8 cellular contexts compared by ENCODE assay signal in genomic region chr19:13764821-13765394, GRCh38. TPM values are rescaled to one million over a fixed set of nuclear protein-coding genes. Genes with fewer than 3 reads are reported as not detected.
DNase-seq lines count a peak whose midpoint lies in the region; ATAC-seq and TF ChIP-seq lines count a peak whose summit lies in the region.

No MANE protein-coding gene starts in this region.

- no peak overlapping the region for H2AFZ ChIP-seq in HCT116 (ENCODE audit: low read depth, low read length, poor library complexity, severe bottlenecking)

- no peak overlapping the region for H3K23ac ChIP-seq in mesendoderm (ENCODE audit: low read length)

- no peak overlapping the region for H4K8ac ChIP-seq in mesendoderm (ENCODE audit: low read depth, low read length)

- H3K9me3 ChIP-seq in AG04450 (ENCODE audit: control insufficient read depth, insufficient read depth, low read length) (no peaks in the 10 kb centered on the region; the same call in 1 of the 2 replicates), HCT116 (ENCODE audit: control insufficient read depth in 1 of 2, insufficient read depth in 1 of 2, low read depth in 1 of 2, low read length in 2 of 2) (no peaks in the 10 kb centered on the region), thyroid gland (no peaks in the 10 kb centered on the region)

- peak overlapping the region; percentile 72 for H3K4me2 ChIP-seq in HCT116 (ENCODE audit: low read length)
- peak overlapping the region; percentile 26 for H3K4me2 ChIP-seq in mesendoderm (ENCODE audit: low read length)

- no TSS peak for BruUV-seq in HCT116 (replicated peaks; lab: Mats Ljungman, UMichigan)

- POLR2A ChIA-PET in AG04450 (lab: Yijun Ruan, JAX), result interaction anchor here (0.5 to 2.4 kb wide), 7 partner anchors 8 to 549 kb away, joined by 3 to 27 read pairs (median 5); partner anchors contain the start of genes C19orf53 and ZSWIM4
- POLR2A ChIA-PET in HCT116 (lab: Charles Lee), result interaction anchor here (0.6 to 1.0 kb wide), 2 partner anchors 9 to 45 kb away, joined by 3 to 4 read pairs; partner anchors contain the start of gene C19orf53

- no peak overlapping the region for H2BK5ac ChIP-seq in mesendoderm (ENCODE audit: low read length)

- H3K56ac ChIP-seq in mesendoderm (ENCODE audit: low read length), result peak overlapping the region; percentile 78

- H3K27me3 ChIP-seq in AG04450 (ENCODE audit: control insufficient read depth, insufficient read depth, low read length) (no peaks in the 10 kb centered on the region), HCT116 (ENCODE audit: insufficient read depth, low read length) (no peaks in the 10 kb centered on the region), mesendoderm (ENCODE audit: insufficient read depth, low read length, poor library complexity) (no peaks in the 10 kb centered on the region), thyroid gland (no peaks in the 10 kb centered on the region)

- H3K4me1 ChIP-seq in HCT116 (ENCODE audit: control insufficient read depth in 1 of 2, insufficient read depth in 2 of 2, low read length in 2 of 2), result peaks cover under 1 to 8% of the 10 kb centered on the region in 2 experiments; a peak in 2 of 4 replicates
- H3K4me1 ChIP-seq in mesendoderm (ENCODE audit: control insufficient read depth, low read depth, low read length), result no peaks in the 10 kb centered on the region
- H3K4me1 ChIP-seq in thyroid gland, result peaks cover 12% of the 10 kb centered on the region in 2 donors

- no peaks in the 10 kb centered on the region for H4K20me1 ChIP-seq in HCT116 (ENCODE audit: insufficient read depth)

- H4K5ac ChIP-seq in mesendoderm (ENCODE audit: low read length), result no peak overlapping the region

- H3K79me2 ChIP-seq in HCT116 (ENCODE audit: insufficient read depth, low read length), result no peaks in the 10 kb centered on the region
- no peaks in the 10 kb centered on the region for H3K79me2 ChIP-seq in mesendoderm (ENCODE audit: control insufficient read depth, insufficient read depth, low read length)

- TF ChIP-seq POLR2A in HCT116 (IDR thresholded peaks at IDR 0.05; ENCODE audit: borderline replicate concordance, extremely low read depth, insufficient read depth, insufficient read length), result no peak
- no peak for TF ChIP-seq POLR2A in thyroid gland (IDR thresholded peaks at IDR 0.05)

- no peak overlapping the region for H3K27ac ChIP-seq in AG04450 (ENCODE audit: low read depth, low read length)
- H3K27ac ChIP-seq in HCT116 (ENCODE audit: low read depth, low read length), result peak overlapping the region; percentile 30
- no peak overlapping the region for H3K27ac ChIP-seq in mesendoderm (ENCODE audit: low read depth, low read length)
- peak overlapping the region; percentile 4 to 67 (median 63) for H3K27ac ChIP-seq in thyroid gland

- TF ChIP-seq CTCF in AG04450 (IDR thresholded peaks at IDR 0.05; ENCODE audit: low read depth, low read length) (no peak), HCT116 (IDR thresholded peaks at IDR 0.05 in 2 of 3, conservative IDR thresholded peaks at IDR 0.05 in 1 of 3; ENCODE audit: borderline replicate concordance in 1 of 3, insufficient read depth in 1 of 3, low read depth in 2 of 3, low read length in 2 of 3) (no peak), WI38 (IDR thresholded peaks at IDR 0.05; ENCODE audit: low read depth, low read length) (no peak), thyroid gland (IDR thresholded peaks at IDR 0.05) (no peak)

- peak overlapping the region; percentile 82 for H3K9ac ChIP-seq in HCT116 (ENCODE audit: low read length)
- H3K9ac ChIP-seq in mesendoderm (ENCODE audit: low read length), result peak overlapping the region; percentile 69

- no peak for TF ChIP-seq RAD21 in HCT116 (IDR thresholded peaks at IDR 0.05; ENCODE audit: low read depth)

- H2BK15ac ChIP-seq in mesendoderm (replicated peaks; ENCODE audit: low read depth), result no peak overlapping the region

- H3K4me3 ChIP-seq in AG04450 (ENCODE audit: low read depth, low read length) (peak overlapping the region; percentile 80), HCT116 (replicated peaks in 1 of 2; ENCODE audit: low read depth in 1 of 2, low read length in 2 of 2) (peak overlapping the region; percentile 58 to 63), WI38 (ENCODE audit: low read depth, low read length) (peak overlapping the region; percentile 63), mesendoderm (ENCODE audit: low read length) (peak overlapping the region; percentile 20), thyroid gland (replicated peaks in 1 of 3) (peak overlapping the region in 2 of 3 donors; percentile 50 to 56)

- H3K18ac ChIP-seq in mesendoderm (ENCODE audit: low read length), result peak overlapping the region; percentile 42

- CTCF ChIA-PET in AG04450 (lab: Charles Lee), result no interaction called here
- CTCF ChIA-PET in HCT116 (lab: Charles Lee), result interaction anchor here (1.6 kb wide), 1 partner anchor 17 kb away, joined by 6 read pairs; a partner anchor contains a TSS

- intact Hi-C loops in HCT116 (cut with micrococcal nuclease) (no loop called here), thyroid gland (cut with DNase I) (no loop called here)

- H3K9me2 ChIP-seq in HCT116 (ENCODE audit: insufficient read depth), result no peaks in the 10 kb centered on the region

- DNase-seq in AG04450 (ENCODE audit: low read depth, low spot score) (no peak), HCT116 (ENCODE audit: low read depth, low spot score) (no peak), dermis blood vessel endothelial cell (peak; percentile 36), mesendoderm (no peak), thyroid gland (peak; percentile 36 to 38), HPDE6-E6E7 (ENCODE audit: extremely low spot score) (no peak), NCI-H226 (no peak)

- H2AK5ac ChIP-seq in mesendoderm (ENCODE audit: low read length), result no peak overlapping the region

- no peaks in the 10 kb centered on the region for H3K79me1 ChIP-seq in mesendoderm (ENCODE audit: low read length)

- RAD21 ChIA-PET in HCT116 (lab: Charles Lee; ENCODE audit: low non-redundant PET in 1 of 2, low total read pairs in 2 of 2, uncharacterized antibody in 2 of 2, unreplicated experiment in 2 of 2), result no interaction called here

- ATAC-seq in HCT116, result peak; percentile 45

- H3K4ac ChIP-seq in mesendoderm (ENCODE audit: low read depth, low read length), result no peak overlapping the region

- no peak overlapping the region for H2BK120ac ChIP-seq in mesendoderm (ENCODE audit: low read depth, low read length)

- WGBS in mesendoderm (ENCODE audit: extremely low coverage, insufficient coverage, low lambda C conversion rate), result no CpG with 5 or more reads among the region's 48 CpGs
- WGBS in thyroid gland, 2 donors, result 3 to 6% methylated on average over 16 to 30 of the region's 48 CpGs

- no peaks in the 10 kb centered on the region; a peak in 2 of 4 replicates for H3K36me3 ChIP-seq in HCT116 (ENCODE audit: control insufficient read depth in 1 of 2, insufficient read depth in 2 of 2, low read length in 2 of 2)
- no peaks in the 10 kb centered on the region for H3K36me3 ChIP-seq in mesendoderm (ENCODE audit: control insufficient read depth, insufficient read depth, low read length)
- H3K36me3 ChIP-seq in thyroid gland, result peaks cover 26 to 36% of the 10 kb centered on the region in 2 donors

TF ChIP-seq in HCT116, 20 proteins besides CTCF, POLR2A, EP300 and RAD21:
- TF ChIP-seq ELF1 (IDR thresholded peaks at IDR 0.05; ENCODE audit: borderline replicate concordance, low read depth) (no peak), ZFX (IDR thresholded peaks at IDR 0.05) (0 out of 2 replicates have a peak, but pooled peaks have one; percentile 11)

RNA-seq across cellular contexts. Expression of gene MRI1, which starts 0.6 kb away (rescaled TPM):
- polyA plus RNA-seq in AG04450 (2011; rRNA removed), result 20.2 and 24.1 TPM in 2 replicates
- 15.7 and 19.7 TPM in 2 replicates for polyA minus RNA-seq in AG04450 (2011; rRNA and poly(A)+ RNA removed)
- 19.6 TPM for total RNA-seq in HCT116 (2021; ENCODE audit: unreplicated experiment)
- polyA plus RNA-seq in HCT116 (2012), result 11.1 and 13.1 TPM in 2 replicates
- 51.8 and 58.0 TPM in 2 replicates for total RNA-seq in dermis blood vessel endothelial cell
- 16.7 TPM for polyA plus RNA-seq in mesendoderm (2013, experiment 1 of 2)
- 16.4 TPM for polyA plus RNA-seq in mesendoderm (2013, experiment 2 of 2)
- total RNA-seq in thyroid gland, result 10 to 100 TPM; 53.0 to 90.4 (median 70.6) TPM

RNA-seq across cellular contexts. Expression of gene C19orf53, which starts 9.3 kb away (rescaled TPM):
- polyA plus RNA-seq in AG04450 (2011; rRNA removed), result 145 and 213 TPM in 2 replicates
- 118 and 136 TPM in 2 replicates for polyA minus RNA-seq in AG04450 (2011; rRNA and poly(A)+ RNA removed)
- total RNA-seq in HCT116 (2021; ENCODE audit: unreplicated experiment) (115 TPM), dermis blood vessel endothelial cell (34.0 and 59.1 TPM in 2 replicates), thyroid gland (100 to 1,000 TPM in 2 of 4 donors, 10 to 100 TPM in 2; 50.2 to 191 (median 139) TPM)
- 217 and 237 TPM in 2 replicates for polyA plus RNA-seq in HCT116 (2012)
- 323 TPM for polyA plus RNA-seq in mesendoderm (2013, experiment 1 of 2)
- polyA plus RNA-seq in mesendoderm (2013, experiment 2 of 2), result 327 TPM

RNA-seq across cellular contexts. Expression of gene ZSWIM4, which starts 30.3 kb away (rescaled TPM):
- 2.3 and 3.4 TPM in 2 replicates for polyA plus RNA-seq in AG04450 (2011; rRNA removed)
- polyA minus RNA-seq in AG04450 (2011; rRNA and poly(A)+ RNA removed), result 3.6 and 5.0 TPM in 2 replicates
- 9.8 TPM for total RNA-seq in HCT116 (2021; ENCODE audit: unreplicated experiment)
- 5.4 and 6.1 TPM in 2 replicates for polyA plus RNA-seq in HCT116 (2012)
- total RNA-seq in dermis blood vessel endothelial cell, result 23.7 and 26.0 TPM in 2 replicates
- polyA plus RNA-seq in mesendoderm (2013, experiment 1 of 2), result 31.4 TPM
- polyA plus RNA-seq in mesendoderm (2013, experiment 2 of 2), result 30.0 TPM
- total RNA-seq in thyroid gland, result 10 to 100 TPM in 1 of 4 donors, 1 to 10 TPM in 3; 6.9 to 15.6 (median 8.9) TPM

Comparison
In these comparisons a context has a peak if more than half of its experiments do, and no peak if none do; other contexts are left out.
1. DNase-seq: peak in dermis blood vessel endothelial cell (single experiment) and thyroid gland (2 of 2); none in AG04450 (single experiment), HCT116 (single experiment), mesendoderm (single experiment), HPDE6-E6E7 (single experiment) and NCI-H226 (single experiment).
2. H3K27ac ChIP-seq: peak in HCT116 (single experiment) and thyroid gland (3 of 3); none in AG04450 (single experiment) and mesendoderm (single experiment).
3. H3K4me3 ChIP-seq: peak in every context shown above with its lines; median percentile 80 in AG04450; 63 in WI38; 60 in HCT116; 53 in thyroid gland; 20 in mesendoderm.